ENCODE assay signal across 30 cellular contexts in the genomic region with DNA sequence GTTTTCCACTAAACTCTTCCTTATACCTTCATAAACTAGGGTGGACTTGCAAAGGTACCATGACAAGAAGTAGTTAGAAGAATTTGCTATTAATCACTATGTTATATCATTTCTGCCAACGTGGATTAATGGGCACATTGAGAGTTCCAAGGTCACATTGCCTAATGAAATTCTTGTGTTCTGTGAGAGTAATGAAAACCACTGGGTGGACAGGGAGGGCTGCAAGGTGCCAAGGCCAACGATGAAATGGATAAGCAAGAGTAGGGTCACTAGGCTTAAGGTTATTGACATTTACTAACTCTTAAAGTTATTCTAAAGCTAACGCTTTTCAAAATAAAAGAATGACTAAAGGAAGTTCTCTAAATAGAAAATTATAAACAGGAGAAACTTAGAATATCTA. TPM values are rescaled to one million over a fixed set of nuclear protein-coding genes. Genes with fewer than 3 reads are reported as not detected.
"Had no signal": no experiment of that assay in that cellular context is flagged by ENCODE, and none has a peak within 500 bp of the region (broad histone marks: within the 10 kb centered on the region; RNA-seq: fewer than 3 reads in every experiment).

No MANE protein-coding gene starts in this region.

- H3K36me3 Mint-ChIP-seq: naive thymus-derived CD4-positive, alpha-beta T cell; natural killer cell; neural progenitor cell; stimulated activated effector memory CD8-positive, alpha-beta T cell treated with anti-CD3 and anti-CD28 coated beads, Interleukin-12 subunit alpha, Interleukin-12 subunit beta, amount 100 ng/mL, for 72 hours; stimulated activated naive B cell treated with anti-CD40 and anti-IgM and Interleukin-4, amounts not matched to agents 10 μg/mL and 1 μg/mL and 100 μg/mL, for 72 hours had no signal

- H3K9ac ChIP-seq: neural progenitor cell, parathyroid adenoma had no signal

- ATAC-seq: naive thymus-derived CD4-positive, alpha-beta T cell; natural killer cell; psoas muscle; sciatic nerve; stimulated activated effector memory CD8-positive, alpha-beta T cell treated with anti-CD3 and anti-CD28 coated beads, Interleukin-12 subunit alpha, Interleukin-12 subunit beta, amount 100 ng/mL, for 72 hours; stimulated activated naive B cell treated with anti-CD40 and anti-IgM and Interleukin-4, amounts not matched to agents 10 μg/mL and 1 μg/mL and 100 μg/mL, for 72 hours had no signal

- H3K27me3 ChIP-seq: ovary, right atrium auricular region, thyroid gland, tibial nerve, upper lobe of left lung, vagina had no signal

- H3K4me1 ChIP-seq: neural progenitor cell, parathyroid adenoma, psoas muscle, right atrium auricular region, stomach, thyroid gland, tibial nerve, upper lobe of left lung, vagina had no signal

- H3K4me3 ChIP-seq: neural progenitor cell, ovary, psoas muscle, right atrium auricular region, skin epidermis, stomach, thoracic aorta, thyroid gland, tibial nerve, upper lobe of left lung, vagina had no signal

- H3K9me3 ChIP-seq: ovary, psoas muscle, right atrium auricular region, stomach, thoracic aorta, thyroid gland, tibial nerve, upper lobe of left lung, vagina had no signal

- H3K9me3 Mint-ChIP-seq: nephron; neural progenitor cell; stimulated activated effector memory CD8-positive, alpha-beta T cell treated with anti-CD3 and anti-CD28 coated beads, Interleukin-12 subunit alpha, Interleukin-12 subunit beta, amount 100 ng/mL, for 72 hours; stimulated activated naive B cell treated with anti-CD40 and anti-IgM and Interleukin-4, amounts not matched to agents 10 μg/mL and 1 μg/mL and 100 μg/mL, for 72 hours; stimulated activated naive CD8-positive, alpha-beta T cell treated with anti-CD3 and anti-CD28 coated beads, Interleukin-15, Interleukin-2, amounts not matched to agents 100 ng/mL and 50 ng/mL, for 24 hours had no signal

- H3K4me2 ChIP-seq: neural progenitor cell had no signal

- H3K27ac ChIP-seq: neural progenitor cell, ovary, parathyroid adenoma, psoas muscle, right atrium auricular region, skin epidermis, stomach, thoracic aorta, thyroid gland, tibial nerve, upper lobe of left lung, vagina had no signal

- H3K36me3 ChIP-seq: neural progenitor cell, ovary, right atrium auricular region, stomach, thoracic aorta, thyroid gland, tibial nerve, upper lobe of left lung, vagina had no signal

- H3K79me2 ChIP-seq: parathyroid adenoma had no signal

- H3K27ac Mint-ChIP-seq: naive thymus-derived CD4-positive, alpha-beta T cell; natural killer cell; nephron; neural progenitor cell; progenitor cell of endocrine pancreas; stimulated activated effector memory CD8-positive, alpha-beta T cell treated with anti-CD3 and anti-CD28 coated beads, Interleukin-12 subunit alpha, Interleukin-12 subunit beta, amount 100 ng/mL, for 72 hours; stimulated activated naive B cell treated with anti-CD40 and anti-IgM and Interleukin-4, amounts not matched to agents 10 μg/mL and 1 μg/mL and 100 μg/mL, for 72 hours; stimulated activated naive CD8-positive, alpha-beta T cell treated with anti-CD3 and anti-CD28 coated beads, Interleukin-15, Interleukin-2, amounts not matched to agents 100 ng/mL and 50 ng/mL, for 24 hours had no signal

- H3K4me3 Mint-ChIP-seq: naive thymus-derived CD4-positive, alpha-beta T cell; natural killer cell; nephron; neural progenitor cell; stimulated activated effector memory CD8-positive, alpha-beta T cell treated with anti-CD3 and anti-CD28 coated beads, Interleukin-12 subunit alpha, Interleukin-12 subunit beta, amount 100 ng/mL, for 72 hours; stimulated activated naive B cell treated with anti-CD40 and anti-IgM and Interleukin-4, amounts not matched to agents 10 μg/mL and 1 μg/mL and 100 μg/mL, for 72 hours; stimulated activated naive CD8-positive, alpha-beta T cell treated with anti-CD3 and anti-CD28 coated beads, Interleukin-15, Interleukin-2, amounts not matched to agents 100 ng/mL and 50 ng/mL, for 24 hours had no signal

- H3K4me1 Mint-ChIP-seq: naive thymus-derived CD4-positive, alpha-beta T cell; natural killer cell; nephron; neural progenitor cell; stimulated activated effector memory CD8-positive, alpha-beta T cell treated with anti-CD3 and anti-CD28 coated beads, Interleukin-12 subunit alpha, Interleukin-12 subunit beta, amount 100 ng/mL, for 72 hours had no signal

- DNase-seq: naive thymus-derived CD4-positive, alpha-beta T cell; natural killer cell; occipital lobe; ovary; posterior cingulate gyrus; psoas muscle; retina; stimulated activated CD4-positive, alpha-beta T cell treated with anti-CD3 and anti-CD28 coated beads, Interleukin-15, amount 100 ng/mL, for 24 hours; stimulated activated CD4-positive, alpha-beta T cell treated with anti-CD3 and anti-CD28 coated beads, Interleukin-2, amount 100 ng/mL, for 24 hours; stimulated activated CD4-positive, alpha-beta T cell treated with anti-CD3 and anti-CD28 coated beads, Interleukin-2, amount 100 ng/mL, for 48 hours; stimulated activated CD4-positive, alpha-beta T cell treated with anti-CD3 and anti-CD28 coated beads, Interleukin-4, amount 100 ng/mL, for 24 hours; stimulated activated naive B cell treated with anti-CD40 and anti-IgM and Interleukin-4, amounts not matched to agents 10 μg/mL and 1 μg/mL and 100 μg/mL, for 72 hours; stimulated activated naive CD4-positive, alpha-beta T cell treated with Interleukin-2 at 50 U/mL for 16 hours; stomach; thyroid gland; trophoblast cell; upper lobe of left lung had no signal

RNA-seq across cellular contexts. Expression of a gene that starts 6.6 kb away (rescaled TPM):
- polyA plus RNA-seq: naive thymus-derived CD4-positive, alpha-beta T cell; neural cell had no signal
